23 cellular contexts compared by ENCODE assay signal in the genomic region with DNA sequence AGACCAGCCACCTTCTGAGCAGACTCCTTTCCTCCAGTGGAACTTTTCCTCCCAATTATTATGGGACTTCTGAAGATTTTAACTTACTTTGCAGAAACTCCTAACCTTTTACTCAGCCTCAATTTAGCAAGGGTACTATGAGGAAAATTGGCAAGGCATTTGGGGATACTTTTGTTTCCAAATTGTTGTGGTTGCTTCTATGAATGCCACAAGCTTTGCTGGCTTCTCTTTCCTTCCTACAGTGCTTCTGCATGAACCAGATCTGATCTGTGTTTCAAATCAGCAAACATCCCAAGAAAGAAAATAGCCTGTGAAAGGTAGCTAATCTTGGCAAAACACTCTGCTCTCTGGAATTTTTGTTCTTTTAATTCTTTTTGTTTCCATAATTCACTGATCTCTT. TPM values are rescaled to one million over a fixed set of nuclear protein-coding genes. Genes with fewer than 3 reads are reported as not detected.
"Had no signal": no experiment of that assay in that cellular context is flagged by ENCODE, and none has a peak within 500 bp of the region (broad histone marks: within the 10 kb centered on the region; RNA-seq: fewer than 3 reads in every experiment).

No MANE protein-coding gene starts in this region.

- ATAC-seq: activated CD8-positive, alpha-beta memory T cell treated with anti-CD3 and anti-CD28 coated beads, Interleukin-2, amount 10 ng/mL, durations not matched to agents 7 days and 5 days; esophagus mucosa; left lobe of liver had no signal

- H3K27me3 ChIP-seq: right atrium auricular region had no signal

- DNase-seq: activated CD4-positive, alpha-beta memory T cell treated with anti-CD3 and anti-CD28 coated beads, Interleukin-2, amount 10 ng/mL, durations not matched to agents 7 days and 5 days; activated CD4-positive, alpha-beta T cell treated with anti-CD3 and anti-CD28 coated beads for 48 hours; activated CD4-positive, CD25-positive, alpha-beta regulatory T cell; activated CD8-positive, alpha-beta memory T cell treated with anti-CD3 and anti-CD28 coated beads, Interleukin-2, amount 10 ng/mL, durations not matched to agents 7 days and 5 days; amygdala; cortex of kidney; effector CD8-positive, alpha-beta T cell; foreskin melanocyte; glutamatergic neuron; hypothalamus; midbrain; nephron progenitor cell; occipital lobe; stimulated activated CD4-positive, alpha-beta T cell treated with anti-CD3 and anti-CD28 coated beads, Interleukin-2, amount 100 ng/mL, for 48 hours had no signal

- H3K36me3 ChIP-seq: prostate gland, right atrium auricular region had no signal

- H3K27ac ChIP-seq: prostate gland, right atrium auricular region, skin epidermis had no signal

- H3K4me3 ChIP-seq: prostate gland, right atrium auricular region, skin epidermis had no signal

- H3K4me1 ChIP-seq: prostate gland, right atrium auricular region had no signal

- H3K9me3 ChIP-seq: prostate gland had no signal

RNA-seq across cellular contexts. Expression of gene TAF11L2, which starts 57.3 kb away (rescaled TPM):
- total RNA-seq: activated CD4-positive, alpha-beta memory T cell treated with anti-CD3 and anti-CD28 coated beads, Interleukin-2, amount 10 ng/mL, durations not matched to agents 7 days and 5 days; activated CD8-positive, alpha-beta memory T cell treated with anti-CD3 and anti-CD28 coated beads, Interleukin-2, amount 10 ng/mL, durations not matched to agents 7 days and 5 days; esophagus mucosa; left lobe of liver; lung microvascular endothelial cell; occipital lobe; prostate gland; right atrium auricular region; T-helper 1 cell treated with Interleukin-12 subunit alpha and Interleukin-12 subunit beta and Interleukin-4 antibody, amounts not matched to agents 30 ng/mL and 1 ng/mL, for 36 hours; temporal lobe had no signal
- polyA plus RNA-seq: keratinocyte had no signal
